In genomic region chr12:101777476-101777875, GRCh38 we compare ENCODE assay signal across 12 cellular contexts. TPM values are rescaled to one million over a fixed set of nuclear protein-coding genes. Genes with fewer than 3 reads are reported as not detected.
DNase-seq lines count a peak whose midpoint lies in the region; ATAC-seq and TF ChIP-seq lines count a peak whose summit lies in the region.
"Had no signal": no experiment of that assay in that cellular context is flagged by ENCODE, and none has a peak within 500 bp of the region (broad histone marks: within the 10 kb centered on the region; RNA-seq: fewer than 3 reads in every experiment).

No MANE protein-coding gene starts in this region.

- H3K4me3 ChIP-seq in smooth muscle cell = no peak overlapping the region

- no peak for ATAC-seq in activated T-helper 17 cell treated with anti-CD3 and anti-CD28 coated beads, Interleukin-2, amount 50 U/mL, for 72 hours (replicated peaks)
- ATAC-seq in naive thymus-derived CD8-positive, alpha-beta T cell = no peak
- no peak for ATAC-seq in HG03571 (IDR thresholded peaks at IDR 0.05; ENCODE audit: unreplicated experiment)

- no peaks in the 10 kb centered on the region for H3K9me3 ChIP-seq in smooth muscle cell (replicated peaks; ENCODE audit: low read depth)
- H3K9me3 ChIP-seq: Caco-2 had no signal

- no peak overlapping the region for H3K27ac ChIP-seq in smooth muscle cell (ENCODE audit: low read depth)

- H3K4me1 Mint-ChIP-seq in activated T-helper 17 cell treated with anti-CD3 and anti-CD28 coated beads, Interleukin-2, amount 50 U/mL, for 72 hours = peaks cover 17% of the 10 kb centered on the region
- peaks cover 5 to 23% (median 7%) of the 10 kb centered on the region in 4 donors for H3K4me1 Mint-ChIP-seq in naive thymus-derived CD8-positive, alpha-beta T cell

- no peaks in the 10 kb centered on the region for H3K9me3 Mint-ChIP-seq in activated T-helper 17 cell treated with anti-CD3 and anti-CD28 coated beads, Interleukin-2, amount 50 U/mL, for 72 hours
- no peaks in the 10 kb centered on the region for H3K9me3 Mint-ChIP-seq in naive thymus-derived CD8-positive, alpha-beta T cell

- POLR2A ChIA-PET in naive thymus-derived CD8-positive, alpha-beta T cell (lab: Charles Lee) = no interaction called here
- POLR2A ChIA-PET in HEK293T (lab: Yijun Ruan, JAX) = no interaction called here

- DNase-seq in CD1c-positive myeloid dendritic cell (ENCODE audit: extremely low spot score) (peak; percentile 64), KBM-7 (peak; percentile 69), HEK293T (ENCODE audit: extremely low spot score) (no peak), smooth muscle cell (lab: John Stamatoyannopoulos, UW; ENCODE audit: unreplicated experiment) (no peak), NCI-H1436 (lab: John Stamatoyannopoulos, UW) (no peak)
- DNase-seq in naive thymus-derived CD8-positive, alpha-beta T cell = no peak
- DNase-seq: activated CD8-positive, alpha-beta memory T cell treated with anti-CD3 and anti-CD28 coated beads, Interleukin-2, amount 50 U/mL, for 48 hours; Caco-2; NCI-H2081 treated with DMSO at 0.1 percent for 48 hours had no signal

- no peak overlapping the region for H3K4me2 ChIP-seq in smooth muscle cell

- no peaks in the 10 kb centered on the region for H3F3A ChIP-seq in smooth muscle cell (ENCODE audit: low read depth)

- peaks cover 13% of the 10 kb centered on the region for H3K36me3 Mint-ChIP-seq in activated T-helper 17 cell treated with anti-CD3 and anti-CD28 coated beads, Interleukin-2, amount 50 U/mL, for 72 hours (ENCODE audit: low read depth)
- H3K36me3 Mint-ChIP-seq in naive thymus-derived CD8-positive, alpha-beta T cell = peaks cover 0 to 61% (median 0%) of the 10 kb centered on the region in 3 donors

- CTCF ChIA-PET in HEK293T (lab: Yijun Ruan, JAX) = interaction anchor here (1.0 kb wide), 1 partner anchor 53 kb away, joined by 3 read pairs; the partner anchor contains the start of gene GNPTAB

- H2AFZ ChIP-seq in smooth muscle cell (ENCODE audit: low read depth) = no peak overlapping the region

- in situ Hi-C loops in KBM-7 (cut with MboI; ENCODE audit: low pct_unique_long_range_greater_than_20kb, low sequenced_read_pairs) = no loop called here

- no peak overlapping the region for H3K9ac ChIP-seq in smooth muscle cell (ENCODE audit: low read depth)

- no peaks in the 10 kb centered on the region for H3K79me2 ChIP-seq in smooth muscle cell (ENCODE audit: low read depth)

- no peaks in the 10 kb centered on the region for H4K20me1 ChIP-seq in smooth muscle cell (ENCODE audit: low read depth)

- H3K36me3 ChIP-seq in smooth muscle cell (ENCODE audit: low read depth) = no peaks in the 10 kb centered on the region

- H3K27me3 Mint-ChIP-seq in activated T-helper 17 cell treated with anti-CD3 and anti-CD28 coated beads, Interleukin-2, amount 50 U/mL, for 72 hours = no peaks in the 10 kb centered on the region
- no peaks in the 10 kb centered on the region for H3K27me3 Mint-ChIP-seq in naive thymus-derived CD8-positive, alpha-beta T cell

- peak overlapping the region; percentile 21 for H3K27ac Mint-ChIP-seq in activated T-helper 17 cell treated with anti-CD3 and anti-CD28 coated beads, Interleukin-2, amount 50 U/mL, for 72 hours
- H3K27ac Mint-ChIP-seq in naive thymus-derived CD8-positive, alpha-beta T cell = peak overlapping the region in 7 of 10 donors; percentile 11 to 78 (median 54)

- 86% methylated on average over 3 of the region's 3 CpGs for WGBS in smooth muscle cell (ENCODE audit: low lambda C conversion rate)

- no peaks in the 10 kb centered on the region for H3K27me3 ChIP-seq in smooth muscle cell (ENCODE audit: low read depth)

- no peak overlapping the region for H3K4me3 Mint-ChIP-seq in activated T-helper 17 cell treated with anti-CD3 and anti-CD28 coated beads, Interleukin-2, amount 50 U/mL, for 72 hours
- H3K4me3 Mint-ChIP-seq in naive thymus-derived CD8-positive, alpha-beta T cell = no peak overlapping the region

- no peak for TF ChIP-seq CTCF in smooth muscle cell (IDR thresholded peaks at IDR 0.05; ENCODE audit: borderline replicate concordance, insufficient read depth, poor library complexity, severe bottlenecking)

- H3K4me1 ChIP-seq in smooth muscle cell (ENCODE audit: low read depth) = no peaks in the 10 kb centered on the region

TF ChIP-seq in HEK293T, 16 proteins besides CTCF, POLR2A, EP300 and RAD21:
- no peak for TF ChIP-seq ARNT (IDR thresholded peaks at IDR 0.05)
- no peak for TF ChIP-seq ELF4 (IDR thresholded peaks at IDR 0.05)
- no peak for TF ChIP-seq TARDBP (IDR thresholded peaks at IDR 0.05)
- TF ChIP-seq BHLHE40 (IDR thresholded peaks at IDR 0.05; ENCODE audit: borderline replicate concordance) = no peak
- TF ChIP-seq FOXM1 (IDR thresholded peaks at IDR 0.05; ENCODE audit: borderline replicate concordance) = no peak
- no peak for TF ChIP-seq PKNOX1 (IDR thresholded peaks at IDR 0.05)
- no peak for TF ChIP-seq FOXK2 (IDR thresholded peaks at IDR 0.05)
- TF ChIP-seq FOXA1 (IDR thresholded peaks at IDR 0.05) = no peak
- no peak for TF ChIP-seq CTBP1 (IDR thresholded peaks at IDR 0.05; ENCODE audit: borderline replicate concordance)
- no peak for TF ChIP-seq SP1 (IDR thresholded peaks at IDR 0.05)
- TF ChIP-seq HDGF (IDR thresholded peaks at IDR 0.05; ENCODE audit: borderline replicate concordance) = no peak
- TF ChIP-seq L3MBTL2 (conservative IDR thresholded peaks at IDR 0.05) = no peak
TF ChIP-seq in HEK293T: peak in this region for 0.

RNA-seq across cellular contexts. Expression of gene SYCP3, which starts 38.2 kb away (rescaled TPM):
- total RNA-seq in activated T-helper 17 cell treated with anti-CD3 and anti-CD28 coated beads, Interleukin-2, amount 50 U/mL, for 72 hours = under 1 TPM; 0.30 to 0.42 TPM
- total RNA-seq in naive thymus-derived CD8-positive, alpha-beta T cell = 1 to 10 TPM in 1 of 2 experiments, under 1 TPM in 1; 0.71 to 1.6 TPM
- polyA plus RNA-seq in naive thymus-derived CD8-positive, alpha-beta T cell = under 1 TPM in 2 of 3 donors, not detected in 1; 0.07 to 0.32 TPM
- 0.27 and 3.6 TPM in 2 replicates for total RNA-seq in smooth muscle cell
- polyA plus RNA-seq in smooth muscle cell = 1.1 and 2.0 TPM in 2 replicates
- total RNA-seq: glomerular endothelial cell had no signal

RNA-seq across cellular contexts. Expression of gene GNPTAB, which starts 53.3 kb away (rescaled TPM):
- total RNA-seq in activated T-helper 17 cell treated with anti-CD3 and anti-CD28 coated beads, Interleukin-2, amount 50 U/mL, for 72 hours = 10 to 100 TPM; 29.8 to 41.1 TPM
- 10 to 100 TPM; 55.9 to 64.2 TPM for total RNA-seq in naive thymus-derived CD8-positive, alpha-beta T cell
- 10 to 100 TPM; 25.9 to 43.5 (median 40.9) TPM for polyA plus RNA-seq in naive thymus-derived CD8-positive, alpha-beta T cell
- total RNA-seq in smooth muscle cell = 23.6 and 25.5 TPM in 2 replicates
- 9.8 and 17.9 TPM in 2 replicates for polyA plus RNA-seq in smooth muscle cell

Comparison
In these comparisons a context has a peak if more than half of its experiments do, and no peak if none do; other contexts are left out.
1. DNase-seq: peak in CD1c-positive myeloid dendritic cell (single experiment) and KBM-7 (single experiment); none in naive thymus-derived CD8-positive, alpha-beta T cell (0 of 10), HEK293T (single experiment), smooth muscle cell (single experiment) and NCI-H1436 (single experiment).